Comparison of ENCODE assay signal across 8 cellular contexts in the genomic region with DNA sequence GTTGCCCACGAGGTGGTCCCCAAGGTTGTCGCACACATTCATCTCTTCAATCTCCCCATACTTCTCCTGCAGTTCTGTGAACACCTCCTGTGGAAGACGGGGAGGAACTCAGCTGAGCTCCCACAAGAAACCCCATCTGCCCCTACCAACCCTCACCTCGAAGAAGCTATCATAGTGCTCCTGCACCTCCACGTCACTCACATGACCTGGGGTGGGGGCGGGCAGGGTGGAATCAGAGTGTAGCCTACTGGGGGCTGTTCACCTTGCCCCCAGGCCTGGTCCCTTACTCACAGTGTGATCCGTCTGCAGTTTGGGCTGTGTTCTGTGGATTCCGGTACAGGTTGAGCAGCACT. TPM values are rescaled to one million over a fixed set of nuclear protein-coding genes. Genes with fewer than 3 reads are reported as not detected.
DNase-seq lines count a peak whose midpoint lies in the region; ATAC-seq and TF ChIP-seq lines count a peak whose summit lies in the region.

No MANE protein-coding gene starts in this region.

- H3K36me3 ChIP-seq in cardiac muscle cell (no peaks in the 10 kb centered on the region), brain microvascular endothelial cell (replicated peaks) (no peaks in the 10 kb centered on the region), mesodermal cell (ENCODE audit: control insufficient read depth, insufficient read depth, low read length) (peaks cover 15% of the 10 kb centered on the region), upper lobe of right lung (peaks cover under 1% of the 10 kb centered on the region)

- intact Hi-C loops in Right ventricle myocardium superior (cut with DNase I) (no loop called here), upper lobe of right lung (cut with DNase I) (no loop called here), left colon (cut with DNase I, micrococcal nuclease) (no loop called here)

- peak overlapping the region; percentile 76 for H3K4me3 ChIP-seq in cardiac muscle cell
- H3K4me3 ChIP-seq in brain microvascular endothelial cell (ENCODE audit: low read depth, low read length), result peak overlapping the region; percentile 84
- peak overlapping the region; percentile 97 for H3K4me3 ChIP-seq in mesodermal cell (ENCODE audit: extremely low read depth, insufficient read depth, low read length, poor library complexity, severe bottlenecking)
- H3K4me3 ChIP-seq in upper lobe of right lung, result peak overlapping the region; percentile 93

- no peak for TF ChIP-seq CTCF in cardiac muscle cell (IDR thresholded peaks at IDR 0.05; ENCODE audit: low read depth, low read length)
- no peak for TF ChIP-seq CTCF in brain microvascular endothelial cell (IDR thresholded peaks at IDR 0.05; ENCODE audit: low read depth, low read length, missing control alignments)
- TF ChIP-seq CTCF in upper lobe of right lung (IDR thresholded peaks at IDR 0.05), result no peak

- in situ Hi-C loops in brain microvascular endothelial cell (cut with HindIII; ENCODE audit: low pct_ligation_motif_present, low sequenced_read_pairs), result no loop called here

- H3K27ac ChIP-seq in cardiac muscle cell, result no peak overlapping the region
- H3K27ac ChIP-seq in brain microvascular endothelial cell, result no peak overlapping the region
- H3K27ac ChIP-seq in mesodermal cell (ENCODE audit: low read depth, low read length, severe bottlenecking), result peak overlapping the region; percentile 100
- peak overlapping the region; percentile 100 for H3K27ac ChIP-seq in upper lobe of right lung

- no peaks in the 10 kb centered on the region for H3K27me3 ChIP-seq in cardiac muscle cell
- no peaks in the 10 kb centered on the region for H3K27me3 ChIP-seq in brain microvascular endothelial cell (replicated peaks)
- no peaks in the 10 kb centered on the region for H3K27me3 ChIP-seq in upper lobe of right lung

- ATAC-seq in Right ventricle myocardium superior (ENCODE audit: poor library complexity), result no peak
- ATAC-seq in upper lobe of right lung, result no peak
- no peak for ATAC-seq in left colon
- no peak for ATAC-seq in HG03342 (IDR thresholded peaks at IDR 0.05; ENCODE audit: unreplicated experiment)

- 79 to 80% methylated on average over 6 to 8 of the region's 8 CpGs for WGBS in mesodermal cell (ENCODE audit: insufficient coverage in 2 of 2), 2 experiments

- H3K4me1 ChIP-seq in cardiac muscle cell (ENCODE audit: low read depth) (peaks cover 3% of the 10 kb centered on the region), mesodermal cell (ENCODE audit: control insufficient read depth, insufficient read depth, low read length, poor library complexity, severe bottlenecking) (peaks cover 19% of the 10 kb centered on the region), upper lobe of right lung (peaks cover 42% of the 10 kb centered on the region)

- H3K9me3 ChIP-seq in cardiac muscle cell (ENCODE audit: low read depth) (no peaks in the 10 kb centered on the region), mesodermal cell (ENCODE audit: control insufficient read depth, low read length) (no peaks in the 10 kb centered on the region), upper lobe of right lung (no peaks in the 10 kb centered on the region)

- DNase-seq in cardiac muscle cell (ENCODE audit: low read depth in 1 of 2, low spot score in 1 of 2) (no peak), Right ventricle myocardium superior (no peak), brain microvascular endothelial cell (no peak), upper lobe of right lung (no peak), left colon (no peak)
- no peak for DNase-seq in NK-92 treated with Interleukin-12 subunit alpha and Interleukin-12 subunit beta, amount 100 ng/mL, for 24 hours (lab: John Stamatoyannopoulos, UW)

RNA-seq across cellular contexts. Expression of a gene that starts 0.9 kb away (rescaled TPM):
- total RNA-seq in cardiac muscle cell, result 30.3 and 40.2 TPM in 2 replicates
- 45.5 and 61.7 TPM in 2 replicates for polyA plus RNA-seq in cardiac muscle cell
- 22.6 TPM for total RNA-seq in Right ventricle myocardium superior
- 10.6 TPM for polyA plus RNA-seq in mesodermal cell (2013, experiment 1 of 2)
- polyA plus RNA-seq in mesodermal cell (2013, experiment 2 of 2), result 12.3 TPM
- total RNA-seq in upper lobe of right lung, result 26.3 TPM
- total RNA-seq in left colon, result 10 to 100 TPM; 14.5 to 17.3 TPM

RNA-seq across cellular contexts. Expression of a gene that starts 1.1 kb away (rescaled TPM):
- 43.7 and 65.4 TPM in 2 replicates for total RNA-seq in cardiac muscle cell
- polyA plus RNA-seq in cardiac muscle cell, result 158 and 173 TPM in 2 replicates
- 40.7 TPM for total RNA-seq in Right ventricle myocardium superior
- polyA plus RNA-seq in mesodermal cell (2013, experiment 1 of 2), result 79.4 TPM
- polyA plus RNA-seq in mesodermal cell (2013, experiment 2 of 2), result 70.8 TPM
- total RNA-seq in upper lobe of right lung, result 51.0 TPM
- 10 to 100 TPM; 82.2 to 86.0 TPM for total RNA-seq in left colon

RNA-seq across cellular contexts. Expression of a gene that starts 2.1 kb away (rescaled TPM):
- total RNA-seq in cardiac muscle cell (1.5 and 2.6 TPM in 2 replicates), Right ventricle myocardium superior (2.9 TPM), upper lobe of right lung (16.9 TPM), left colon (1 to 10 TPM; 4.1 to 7.7 TPM)
- 2.4 and 5.5 TPM in 2 replicates for polyA plus RNA-seq in cardiac muscle cell
- polyA plus RNA-seq in mesodermal cell (2013, experiment 1 of 2), result 5.1 TPM
- 3.1 TPM for polyA plus RNA-seq in mesodermal cell (2013, experiment 2 of 2)

RNA-seq across cellular contexts. Expression of a gene that starts 4.1 kb away (rescaled TPM):
- total RNA-seq in cardiac muscle cell (16.0 and 16.8 TPM in 2 replicates), Right ventricle myocardium superior (5.2 TPM), upper lobe of right lung (11.3 TPM), left colon (1 to 10 TPM; 5.9 to 6.1 TPM)
- 11.4 and 16.3 TPM in 2 replicates for polyA plus RNA-seq in cardiac muscle cell
- 8.1 TPM for polyA plus RNA-seq in mesodermal cell (2013, experiment 1 of 2)
- polyA plus RNA-seq in mesodermal cell (2013, experiment 2 of 2), result 10.2 TPM

RNA-seq across cellular contexts. Expression of a gene that starts 12.5 kb away (rescaled TPM):
- total RNA-seq in cardiac muscle cell (0.51 and 2.5 TPM in 2 replicates), Right ventricle myocardium superior (570 TPM), upper lobe of right lung (41.3 TPM), left colon (10 to 100 TPM in 1 of 2 donors, 1 to 10 TPM in 1; 4.5 to 16.4 TPM)
- polyA plus RNA-seq in cardiac muscle cell, result 0.76 and 2.6 TPM in 2 replicates
- 0.77 TPM for polyA plus RNA-seq in mesodermal cell (2013, experiment 1 of 2)
- polyA plus RNA-seq in mesodermal cell (2013, experiment 2 of 2), result 1.3 TPM

Comparison
In these comparisons a context has a peak if more than half of its experiments do, and no peak if none do; other contexts are left out.
1. H3K27ac ChIP-seq: peak in mesodermal cell (single experiment) and upper lobe of right lung (single experiment); none in cardiac muscle cell (single experiment) and brain microvascular endothelial cell (single experiment).
2. Peak in every context shown above with its lines, with median percentiles within 50 percentile points of each other: H3K4me3 ChIP-seq.